ENCODE assay signal across 24 cellular contexts in the genomic region with DNA sequence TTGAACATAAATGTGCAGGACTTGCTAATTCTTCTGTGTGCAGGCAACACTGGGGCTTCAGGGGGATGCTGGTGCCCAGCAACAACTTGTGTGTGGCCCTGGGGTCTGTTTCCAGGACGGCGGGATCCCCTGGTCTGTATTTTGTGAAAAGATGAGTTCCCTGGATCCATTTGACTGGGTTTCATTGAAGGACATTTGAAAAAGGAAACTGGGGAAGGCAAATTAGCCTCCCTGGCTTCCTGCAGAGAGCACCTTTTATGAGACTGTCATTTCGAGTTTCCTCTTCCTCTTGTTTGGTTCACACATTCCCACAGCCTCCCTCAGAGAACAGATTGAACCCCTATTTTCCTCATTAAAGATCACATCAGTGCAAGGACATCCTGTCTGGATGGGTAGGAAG.
"Had no signal": no experiment of that assay in that cellular context is flagged by ENCODE, and none has a peak within 500 bp of the region (broad histone marks: within the 10 kb centered on the region; RNA-seq: fewer than 3 reads in every experiment).

No MANE protein-coding gene starts in this region.

- H3K4me3 Mint-ChIP-seq: immature natural killer cell; naive thymus-derived CD8-positive, alpha-beta T cell; nephron progenitor cell had no signal

- H3K27ac ChIP-seq: coronary artery, esophagus squamous epithelium, lower lobe of right lung, ovary, psoas muscle, right lobe of liver, thoracic aorta, tibial nerve, upper lobe of left lung had no signal

- ATAC-seq: left ventricle myocardium superior; lower lobe of right lung; naive thymus-derived CD8-positive, alpha-beta T cell; psoas muscle; right lobe of liver had no signal

- H3K27me3 ChIP-seq: esophagus squamous epithelium, ovary, right lobe of liver, tibial nerve, upper lobe of left lung had no signal

- H3K36me3 ChIP-seq: esophagus squamous epithelium, lower lobe of right lung, ovary, right lobe of liver, thoracic aorta, tibial nerve, upper lobe of left lung had no signal

- H3K36me3 Mint-ChIP-seq: immature natural killer cell; naive thymus-derived CD8-positive, alpha-beta T cell had no signal

- DNase-seq: dermis blood vessel endothelial cell; effector memory CD4-positive, alpha-beta T cell; erythroblast; esophagus squamous epithelium; foreskin melanocyte; hypothalamus; immature natural killer cell; left ventricle myocardium superior; lower lobe of right lung; naive thymus-derived CD8-positive, alpha-beta T cell; nephron progenitor cell; occipital lobe; ovary; posterior cingulate gyrus; psoas muscle; right lobe of liver; small intestine; stimulated activated CD4-positive, alpha-beta T cell treated with anti-CD3 and anti-CD28 coated beads, Interleukin-15, amount 100 ng/mL, for 24 hours; stimulated activated CD4-positive, alpha-beta T cell treated with anti-CD3 and anti-CD28 coated beads, Interleukin-2, amount 100 ng/mL, for 48 hours; stimulated activated naive CD4-positive, alpha-beta T cell treated with Interleukin-2 at 50 U/mL for 16 hours; upper lobe of left lung had no signal

- H3K9me3 Mint-ChIP-seq: immature natural killer cell; naive thymus-derived CD8-positive, alpha-beta T cell; nephron progenitor cell had no signal

- H3K4me3 ChIP-seq: coronary artery, esophagus squamous epithelium, lower lobe of right lung, ovary, psoas muscle, right lobe of liver, thoracic aorta, tibial nerve, upper lobe of left lung had no signal

- H3K27ac Mint-ChIP-seq: immature natural killer cell; naive thymus-derived CD8-positive, alpha-beta T cell; nephron progenitor cell had no signal

- H3K4me1 Mint-ChIP-seq: immature natural killer cell; naive thymus-derived CD8-positive, alpha-beta T cell had no signal

- H3K4me1 ChIP-seq: esophagus squamous epithelium, lower lobe of right lung, psoas muscle, right lobe of liver, tibial nerve, upper lobe of left lung had no signal

- H3K9me3 ChIP-seq: esophagus squamous epithelium, lower lobe of right lung, ovary, psoas muscle, right lobe of liver, thoracic aorta, tibial nerve, upper lobe of left lung had no signal
